19 cellular contexts compared by ENCODE assay signal in the genomic region with DNA sequence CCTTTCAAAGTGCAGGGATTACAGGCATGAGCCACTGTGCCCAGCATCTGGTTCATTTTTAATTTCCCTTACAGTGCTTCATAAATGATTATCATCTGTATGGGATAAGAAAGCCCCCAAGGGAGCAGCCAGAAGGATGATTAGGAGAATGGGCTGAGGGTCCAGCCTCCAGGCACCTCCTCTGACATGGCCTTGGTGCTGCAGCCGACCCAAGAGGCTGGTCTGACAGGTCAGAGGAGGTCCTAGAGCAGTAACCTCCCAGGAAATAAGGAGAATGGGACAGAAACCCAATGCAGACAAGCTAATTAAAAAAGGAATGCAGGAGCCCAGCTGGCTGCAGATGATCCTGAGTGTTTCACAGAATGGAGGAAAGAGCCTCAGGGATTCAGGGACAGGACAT.
"Had no signal": no experiment of that assay in that cellular context is flagged by ENCODE, and none has a peak within 500 bp of the region (broad histone marks: within the 10 kb centered on the region; RNA-seq: fewer than 3 reads in every experiment).

No MANE protein-coding gene starts in this region.

- H3K27ac Mint-ChIP-seq: activated naive CD8-positive, alpha-beta T cell treated with anti-CD3 and anti-CD28 coated beads, Interleukin-2, amount 10 ng/mL, durations not matched to agents 7 days and 5 days; memory B cell; progenitor cell of endocrine pancreas had no signal

- H3K27ac ChIP-seq: body of pancreas, gastroesophageal sphincter, heart left ventricle, WERI-Rb-1 had no signal

- H3K4me3 Mint-ChIP-seq: activated naive CD8-positive, alpha-beta T cell treated with anti-CD3 and anti-CD28 coated beads, Interleukin-2, amount 10 ng/mL, durations not matched to agents 7 days and 5 days; memory B cell; stimulated activated naive B cell treated with anti-CD40 and anti-IgM and Interleukin-4, amounts not matched to agents 10 μg/mL and 1 μg/mL and 100 μg/mL, for 72 hours had no signal

- DNase-seq: activated CD4-positive, alpha-beta T cell treated with anti-CD3 and anti-CD28 coated beads for 1 hour; activated naive CD4-positive, alpha-beta T cell; activated naive CD8-positive, alpha-beta T cell treated with anti-CD3 and anti-CD28 coated beads, Interleukin-2, amount 10 ng/mL, durations not matched to agents 7 days and 5 days; activated T-cell treated with anti-CD3 and anti-CD28 coated beads, Interleukin-2, amount 50 U/mL, for 1 hour; body of pancreas; caudate nucleus; dermis blood vessel endothelial cell; effector CD8-positive, alpha-beta T cell; left ventricle myocardium superior; retina; stimulated activated CD4-positive, alpha-beta T cell treated with anti-CD3 and anti-CD28 coated beads, Interleukin-2, amount 100 ng/mL, for 48 hours; stimulated activated CD8-positive, alpha-beta memory T cell treated with anti-CD3 and anti-CD28 coated beads, Interleukin-4, amount 100 ng/mL, for 48 hours; stimulated activated naive B cell treated with anti-CD40 and anti-IgM and Interleukin-4, amounts not matched to agents 10 μg/mL and 1 μg/mL and 100 μg/mL, for 72 hours; T-helper 1 cell; WERI-Rb-1 had no signal

- H3K27me3 ChIP-seq: body of pancreas, heart left ventricle had no signal

- H3K36me3 ChIP-seq: gastroesophageal sphincter, heart left ventricle, WERI-Rb-1 had no signal

- ATAC-seq: body of pancreas; gastroesophageal sphincter; heart left ventricle; left ventricle myocardium superior; stimulated activated naive B cell treated with anti-CD40 and anti-IgM and Interleukin-4, amounts not matched to agents 10 μg/mL and 1 μg/mL and 100 μg/mL, for 72 hours had no signal

- H3K9me3 ChIP-seq: body of pancreas had no signal

- H3K4me3 ChIP-seq: body of pancreas, gastroesophageal sphincter, heart left ventricle had no signal
